In genomic region chr5:119397518-119398380, GRCh38 we compare ENCODE assay signal across 8 cellular contexts. TPM values are rescaled to one million over a fixed set of nuclear protein-coding genes. Genes with fewer than 3 reads are reported as not detected.
DNase-seq lines count a peak whose midpoint lies in the region; ATAC-seq, FAIRE-seq and TF ChIP-seq lines count a peak whose summit lies in the region.

No MANE protein-coding gene starts in this region.

- peak overlapping the region; percentile 59 for H3K4me2 ChIP-seq in keratinocyte (ENCODE audit: control insufficient read depth, extremely low read depth, insufficient read depth, low read depth, low read length)
- no peak overlapping the region for H3K4me2 ChIP-seq in Karpas-422 (ENCODE audit: low read depth, low read length, poor library complexity, severe bottlenecking)

- peak overlapping the region; percentile 19 for H3K9ac ChIP-seq in keratinocyte (ENCODE audit: control insufficient read depth, extremely low read depth, insufficient read depth, low read length)
- H3K9ac ChIP-seq in Karpas-422 (ENCODE audit: low read length) = no peak overlapping the region

- 63% methylated on average over 10 of the region's 10 CpGs for WGBS in esophagus muscularis mucosa

- H2AFZ ChIP-seq in keratinocyte (ENCODE audit: control insufficient read depth, low read length) (no peak overlapping the region), Karpas-422 (ENCODE audit: low read length) (no peak overlapping the region)

- no peaks in the 10 kb centered on the region for H3K27me3 ChIP-seq in keratinocyte (ENCODE audit: control insufficient read depth, extremely low read depth, insufficient read depth, low read length)
- no peaks in the 10 kb centered on the region for H3K27me3 ChIP-seq in esophagus muscularis mucosa
- H3K27me3 ChIP-seq in Karpas-422 (ENCODE audit: low read length) = no peaks in the 10 kb centered on the region

- peak; percentile 13 for DNase-seq in stimulated activated naive CD4-positive, alpha-beta T cell treated with Interleukin-2 at 50 U/mL for 16 hours (lab: John Stamatoyannopoulos, UW)
- DNase-seq in stimulated activated naive CD4-positive, alpha-beta T cell (lab: John Stamatoyannopoulos, UW) = no peak
- DNase-seq in T-cell (no peak), keratinocyte (ENCODE audit: low read depth, low spot score) (no peak), activated gamma-delta T cell (lab: John Stamatoyannopoulos, UW) (no peak), esophagus muscularis mucosa (ENCODE audit: extremely low spot score) (no peak), Karpas-422 (no peak)

- peaks cover 48 to 62% (median 58%) of the 10 kb centered on the region in 3 donors for H3K4me1 Mint-ChIP-seq in T-cell

- no peak for TF ChIP-seq EP300 in esophagus muscularis mucosa (IDR thresholded peaks at IDR 0.05)

- dilution Hi-C loops in keratinocyte (cut with MboI; ENCODE audit: extremely low pct_ligation_motif_present, low sequenced_read_pairs) = no loop called here

- H3K9me3 Mint-ChIP-seq in T-cell = no peaks in the 10 kb centered on the region

- no peak for TF ChIP-seq POLR2A in esophagus muscularis mucosa (IDR thresholded peaks at IDR 0.05; ENCODE audit: low read depth)

- H3K9me3 ChIP-seq in keratinocyte (ENCODE audit: control insufficient read depth, low read depth, low read length) = no peaks in the 10 kb centered on the region
- no peaks in the 10 kb centered on the region for H3K9me3 ChIP-seq in esophagus muscularis mucosa
- H3K9me3 ChIP-seq in Karpas-422 (ENCODE audit: low read length) = no peaks in the 10 kb centered on the region

- FAIRE-seq in keratinocyte (lab: Jason Lieb, UNC) = no peak

- CTCF ChIA-PET in T-cell (lab: Charles Lee) = interaction anchor here in 1 of 2 donors (0.6 kb wide), 1 partner anchor 177 kb away, joined by 3 read pairs; no protein-coding TSS in a partner anchor

- intact Hi-C loops in esophagus muscularis mucosa (cut with DNase I) = loop anchor here (5.0 kb wide), 1 partner anchor 40 kb away; the partner anchor contains the start of gene TNFAIP8

- no peaks in the 10 kb centered on the region for H3K9me1 ChIP-seq in keratinocyte (ENCODE audit: control insufficient read depth, extremely low read depth, insufficient read depth, low read length)

- ATAC-seq in HG02943 (IDR thresholded peaks at IDR 0.05; ENCODE audit: low read depth, unreplicated experiment) (peak; percentile 42), T-cell (replicated peaks in 1 of 4) (peak in 1 of 4 experiments; percentile 31)

- H4K20me1 ChIP-seq in keratinocyte (ENCODE audit: control insufficient read depth, extremely low read depth, insufficient read depth, low read length) (no peaks in the 10 kb centered on the region), Karpas-422 (ENCODE audit: insufficient read depth, low read depth, low read length) (peaks cover 21% of the 10 kb centered on the region)

- H3K27me3 Mint-ChIP-seq in T-cell = no peaks in the 10 kb centered on the region

- H3K27ac ChIP-seq in keratinocyte (ENCODE audit: control insufficient read depth, insufficient read depth, low read length) (peak overlapping the region; percentile 66), esophagus muscularis mucosa (replicated peaks in 1 of 4) (no peak overlapping the region), Karpas-422 (ENCODE audit: low read length) (no peak overlapping the region)

- H3K27ac Mint-ChIP-seq in T-cell = peak overlapping the region; percentile 63 to 83

- no peak overlapping the region for H3K4me3 ChIP-seq in keratinocyte (ENCODE audit: control insufficient read depth in 2 of 3, extremely low read depth in 1 of 3, insufficient read depth in 2 of 3, low read depth in 1 of 3, low read length in 3 of 3)
- H3K4me3 ChIP-seq in esophagus muscularis mucosa = no peak overlapping the region
- no peak overlapping the region for H3K4me3 ChIP-seq in Karpas-422 (ENCODE audit: low read length)

- no peaks in the 10 kb centered on the region for H3K79me2 ChIP-seq in keratinocyte (ENCODE audit: control insufficient read depth, insufficient read depth, low read length)
- H3K79me2 ChIP-seq in Karpas-422 (ENCODE audit: low read length) = no peaks in the 10 kb centered on the region

- POLR2A ChIA-PET in T-cell (lab: Charles Lee) = no interaction called here

- no peaks in the 10 kb centered on the region for H3K9me2 ChIP-seq in Karpas-422 (replicated peaks; ENCODE audit: insufficient read depth, low read length)

- no peaks in the 10 kb centered on the region for H3K36me3 ChIP-seq in keratinocyte (ENCODE audit: control insufficient read depth in 2 of 2, extremely low read depth in 1 of 2, insufficient read depth in 2 of 2, low read length in 2 of 2)
- peaks cover 0 to 3% (median 0%) of the 10 kb centered on the region in 4 donors for H3K36me3 ChIP-seq in esophagus muscularis mucosa
- H3K36me3 ChIP-seq in Karpas-422 (ENCODE audit: insufficient read depth, low read length) = peaks cover 14% of the 10 kb centered on the region

- H3K36me3 Mint-ChIP-seq in T-cell = peaks cover 20% of the 10 kb centered on the region

- no peak overlapping the region for H3K4me3 Mint-ChIP-seq in T-cell

- H3K4me1 ChIP-seq in keratinocyte (ENCODE audit: control insufficient read depth, extremely low read depth, insufficient read depth, low read length) (peaks cover 35% of the 10 kb centered on the region), esophagus muscularis mucosa (peaks cover 11 to 52% (median 38%) of the 10 kb centered on the region in 4 donors), Karpas-422 (ENCODE audit: low read length) (peaks cover 50% of the 10 kb centered on the region)

- TF ChIP-seq CTCF in keratinocyte (optimal IDR thresholded peaks at IDR 0.05 in 1 of 3, IDR thresholded peaks at IDR 0.05 in 1 of 3, conservative IDR thresholded peaks at IDR 0.05 in 1 of 3; ENCODE audit: extremely low read depth in 1 of 3, insufficient read depth in 2 of 3, low read length in 3 of 3) = no peak
- no peak for TF ChIP-seq CTCF in esophagus muscularis mucosa (IDR thresholded peaks at IDR 0.05)

RNA-seq across cellular contexts. Expression of gene TNFAIP8, which starts 41.9 kb away (rescaled TPM):
- 100 to 1,000 TPM; 128 to 145 (median 135) TPM for total RNA-seq in T-cell
- 12.5 to 20.8 TPM (median 15.6 TPM) in 3 replicates for polyA plus RNA-seq in keratinocyte
- 35.7 TPM for polyA plus RNA-seq in keratinocyte (2011; ENCODE audit: low read depth)
- 9.4 and 14.7 TPM in 2 replicates for polyA plus RNA-seq in keratinocyte (2011; cell fraction: cytosol; rRNA removed)
- 12.1 and 15.3 TPM in 2 replicates for polyA plus RNA-seq in keratinocyte (2011; cell fraction: nucleus; rRNA removed)
- polyA plus RNA-seq in keratinocyte (2012; ENCODE audit: low replicate concordance) = 10.3 and 27.0 TPM in 2 replicates
- 0.23 to 15.2 TPM (median 7.0 TPM) in 3 replicates for polyA minus RNA-seq in keratinocyte
- polyA minus RNA-seq in keratinocyte (2011; cell fraction: cytosol; rRNA and poly(A)+ RNA removed) = 9.6 TPM
- polyA minus RNA-seq in keratinocyte (2011; cell fraction: nucleus; rRNA and poly(A)+ RNA removed) = 7.2 and 13.7 TPM in 2 replicates
- total RNA-seq in esophagus muscularis mucosa = 10 to 100 TPM; 20.2 to 26.2 (median 22.5) TPM
- total RNA-seq in Karpas-422 (2014; rRNA removed; shearing (Covaris generic); ENCODE audit: low replicate concordance) = 34.5 and 58.7 TPM in 2 replicates

RNA-seq across cellular contexts. Expression of gene HSD17B4, which starts 54.5 kb away (rescaled TPM):
- total RNA-seq in T-cell (10 to 100 TPM; 32.1 to 79.6 (median 54.0) TPM), esophagus muscularis mucosa (10 to 100 TPM; 71.6 to 90.6 (median 86.2) TPM)
- 121 to 154 TPM (median 149 TPM) in 3 replicates for polyA plus RNA-seq in keratinocyte
- 77.0 TPM for polyA plus RNA-seq in keratinocyte (2011; ENCODE audit: low read depth)
- 101 and 205 TPM in 2 replicates for polyA plus RNA-seq in keratinocyte (2011; cell fraction: cytosol; rRNA removed)
- polyA plus RNA-seq in keratinocyte (2011; cell fraction: nucleus; rRNA removed) = 216 and 219 TPM in 2 replicates
- 95.6 and 120 TPM in 2 replicates for polyA plus RNA-seq in keratinocyte (2012; ENCODE audit: low replicate concordance)
- polyA minus RNA-seq in keratinocyte = 100 to 280 TPM (median 213 TPM) in 3 replicates
- polyA minus RNA-seq in keratinocyte (2011; cell fraction: cytosol; rRNA and poly(A)+ RNA removed) = 107 TPM
- polyA minus RNA-seq in keratinocyte (2011; cell fraction: nucleus; rRNA and poly(A)+ RNA removed) = 126 and 173 TPM in 2 replicates
- total RNA-seq in Karpas-422 (2014; rRNA removed; shearing (Covaris generic); ENCODE audit: low replicate concordance) = 57.6 and 127 TPM in 2 replicates
